In the genomic region with DNA sequence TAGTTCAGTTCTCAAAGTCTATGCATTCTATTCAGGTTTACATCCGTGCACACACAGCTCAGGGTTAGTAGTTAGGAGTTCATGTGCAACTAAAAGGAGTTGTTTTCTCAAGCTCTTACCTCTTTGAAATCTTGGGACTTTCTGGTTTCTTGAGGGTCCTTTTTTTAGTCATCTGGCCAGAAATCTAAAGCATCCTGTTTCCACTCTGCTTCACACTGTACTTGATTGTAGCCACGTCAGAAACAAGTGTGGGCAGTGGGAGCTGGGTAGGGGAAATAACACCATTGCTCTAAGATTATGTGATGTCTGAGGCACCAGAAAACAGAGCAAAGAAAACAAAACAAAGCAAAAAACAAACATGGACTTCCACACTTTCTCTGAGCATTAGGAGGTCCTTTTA, we compare ENCODE assay signal across 30 cellular contexts. TPM values are rescaled to one million over a fixed set of nuclear protein-coding genes. Genes with fewer than 3 reads are reported as not detected.
"Had no signal": no experiment of that assay in that cellular context is flagged by ENCODE, and none has a peak within 500 bp of the region (broad histone marks: within the 10 kb centered on the region; RNA-seq: fewer than 3 reads in every experiment).

No MANE protein-coding gene starts in this region.

- H3K36me3 ChIP-seq: stomach, suprapubic skin, thoracic aorta, thyroid gland, tibial artery, tibial nerve, transverse colon, upper lobe of left lung, upper lobe of right lung, uterus, vagina had no signal

- H3K27me3 ChIP-seq: stomach, suprapubic skin, testis, thyroid gland, tibial artery, tibial nerve, transverse colon, upper lobe of left lung, upper lobe of right lung, uterus, vagina had no signal

- FAIRE-seq: urothelium cell line had no signal

- ATAC-seq: stimulated activated effector memory CD8-positive, alpha-beta T cell treated with anti-CD3 and anti-CD28 coated beads, Interleukin-12 subunit alpha, Interleukin-12 subunit beta, amount 100 ng/mL, for 72 hours; stimulated activated memory B cell treated with anti-CD40 and anti-IgM and Interleukin-4, amounts not matched to agents 10 μg/mL and 1 μg/mL and 100 μg/mL, for 72 hours; stimulated activated naive B cell treated with anti-CD40 and anti-IgM and Interleukin-4, amounts not matched to agents 10 μg/mL and 1 μg/mL and 100 μg/mL, for 72 hours; stimulated activated naive CD8-positive, alpha-beta T cell treated with anti-CD3 and anti-CD28 coated beads, Interleukin-15, amount 100 ng/mL, for 72 hours; stimulated activated naive CD8-positive, alpha-beta T cell treated with anti-CD3 and anti-CD28 coated beads, Interleukin-15, Interleukin-2, amounts not matched to agents 100 U/mL and 50 U/mL, for 24 hours; upper lobe of right lung had no signal

- H3K4me3 ChIP-seq: stomach, suprapubic skin, testis, thoracic aorta, thyroid gland, tibial artery, tibial nerve, transverse colon, upper lobe of left lung, upper lobe of right lung, uterus, vagina had no signal

- H3K4me1 ChIP-seq: suprapubic skin, transverse colon, upper lobe of left lung, upper lobe of right lung, vagina had no signal

- H3K9me3 ChIP-seq: suprapubic skin, testis, thoracic aorta, thyroid gland, transverse colon, upper lobe of left lung, upper lobe of right lung, uterus, vagina had no signal

- DNase-seq: stimulated activated CD4-positive, alpha-beta T cell treated with anti-CD3 and anti-CD28 coated beads, Interleukin-2, amount 100 ng/mL, for 48 hours; stimulated activated CD4-positive, alpha-beta T cell treated with anti-CD3 and anti-CD28 coated beads, Interleukin-4, amount 100 ng/mL, for 1 hour; stimulated activated CD4-positive, alpha-beta T cell treated with anti-CD3 and anti-CD28 coated beads, Interleukin-4, amount 100 ng/mL, for 24 hours; stimulated activated CD4-positive, alpha-beta T cell treated with anti-CD3 and anti-CD28 coated beads, Interleukin-4, amount 100 ng/mL, for 4 hours; stimulated activated CD8-positive, alpha-beta memory T cell treated with anti-CD3 and anti-CD28 coated beads, Interleukin-4, amount 100 ng/mL, for 48 hours; stimulated activated naive B cell treated with anti-CD40 and anti-IgM and Interleukin-4, amounts not matched to agents 10 μg/mL and 1 μg/mL and 100 μg/mL, for 72 hours; stimulated activated naive CD4-positive, alpha-beta T cell; stimulated activated naive CD4-positive, alpha-beta T cell treated with Interleukin-2 at 50 U/mL for 16 hours; stimulated activated naive CD8-positive, alpha-beta T cell treated with anti-CD3 and anti-CD28 coated beads, Interleukin-15, amount 100 ng/mL, for 72 hours; stimulated activated naive CD8-positive, alpha-beta T cell treated with anti-CD3 and anti-CD28 coated beads, Interleukin-15, Interleukin-2, amounts not matched to agents 100 U/mL and 50 U/mL, for 24 hours; stomach; substantia nigra; testis; thyroid gland; tibial artery; transverse colon; trophoblast cell; upper lobe of left lung; upper lobe of right lung; uterus had no signal

- H3K27ac ChIP-seq: stomach, suprapubic skin, testis, thoracic aorta, thyroid gland, tibial artery, tibial nerve, transverse colon, upper lobe of left lung, upper lobe of right lung, uterus, vagina had no signal

RNA-seq across cellular contexts. Expression of gene HDGFL1, which starts 58.3 kb away (rescaled TPM):
- total RNA-seq: stomach, subcutaneous adipose tissue, suprapubic skin, thoracic aorta, transverse colon, upper lobe of left lung, upper lobe of right lung, ureter, urinary bladder, uterus, vagina had no signal
- polyA plus RNA-seq: stomach, urinary bladder had no signal
